In the genomic region with DNA sequence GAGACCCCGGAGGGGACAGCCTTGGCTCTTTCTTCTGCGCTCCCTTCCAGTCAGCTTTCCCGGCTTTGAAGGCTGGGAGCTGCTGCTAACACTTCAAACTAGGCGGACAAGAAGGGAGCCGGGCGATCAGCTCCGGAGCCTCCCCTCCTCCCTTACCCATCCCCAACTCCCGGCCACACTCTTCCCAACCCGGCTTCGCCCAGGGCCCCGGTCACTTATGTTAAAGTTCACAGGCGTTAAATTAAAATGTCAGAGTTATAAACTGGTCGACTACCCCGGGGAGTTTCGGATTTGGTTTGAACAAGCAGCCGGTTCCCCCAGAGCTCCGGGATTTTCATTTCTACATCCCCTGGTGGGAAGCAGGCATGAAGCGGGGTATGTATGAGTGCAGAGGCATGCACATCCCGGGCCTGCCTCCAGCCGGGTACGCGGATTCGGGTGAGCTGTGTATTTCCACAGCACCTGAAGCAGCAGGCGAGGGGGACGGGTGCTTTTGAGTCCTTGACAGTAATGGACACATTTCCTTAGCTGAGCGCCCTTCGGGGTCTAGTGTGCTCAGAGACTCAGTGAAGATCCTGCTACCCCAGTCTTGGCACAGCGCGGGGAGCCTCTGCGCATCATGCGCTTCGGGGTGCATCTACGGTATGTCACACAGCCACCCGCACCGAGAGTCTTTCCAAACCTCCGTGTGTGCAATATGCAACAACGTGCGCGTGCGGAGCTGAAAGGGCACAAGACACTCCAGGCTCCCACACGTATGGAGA, we compare ENCODE assay signal across 9 cellular contexts. TPM values are rescaled to one million over a fixed set of nuclear protein-coding genes. Genes with fewer than 3 reads are reported as not detected.
DNase-seq lines count a peak whose midpoint lies in the region; ATAC-seq and TF ChIP-seq lines count a peak whose summit lies in the region.
"Had no signal": no experiment of that assay in that cellular context is flagged by ENCODE, and none has a peak within 500 bp of the region (broad histone marks: within the 10 kb centered on the region; RNA-seq: fewer than 3 reads in every experiment).

No MANE protein-coding gene starts in this region.

- intact Hi-C loops in MCF 10A (cut with micrococcal nuclease), result no loop called here

- H3K27ac Mint-ChIP-seq in MCF 10A (ENCODE audit: low read depth, unreplicated experiment), result no peak overlapping the region

- DNase-seq in NB4 (ENCODE audit: low read depth) (peak; percentile 48), MCF 10A (ENCODE audit: unreplicated experiment) (peak; percentile 18), inferior parietal cortex (ENCODE audit: extremely low spot score) (peak; percentile 74), EL (no peak), UCSD-AML1 (lab: John Stamatoyannopoulos, UW; ENCODE audit: unreplicated experiment) (no peak)

- POLR2A ChIA-PET in MCF 10A (lab: Yijun Ruan, JAX), result interaction anchor here (0.8 to 0.9 kb wide), 3 partner anchors 11 to 153 kb away, joined by 3 to 5 read pairs (median 3); no protein-coding TSS in a partner anchor

- CTCF ChIA-PET in MCF 10A (lab: Yijun Ruan, JAX), result interaction anchor here (0.6 to 1.5 kb wide), 12 partner anchors 10 to 1319 kb away, joined by 3 to 5 read pairs (median 3); no protein-coding TSS in a partner anchor

- peaks cover 16 to 18% (median 16%) of the 10 kb centered on the region in 3 donors for H3K4me1 ChIP-seq in skeletal muscle tissue (ENCODE audit: control insufficient read depth in 3 of 3, insufficient read depth in 3 of 3, low read length in 3 of 3)

- peak overlapping the region in 1 of 3 donors; percentile 33 for H3K9ac ChIP-seq in skeletal muscle tissue (ENCODE audit: low read depth in 1 of 3, low read length in 3 of 3)

- no peaks in the 10 kb centered on the region for H3K36me3 Mint-ChIP-seq in MCF 10A (ENCODE audit: insufficient read depth, unreplicated experiment)

- H3K27me3 ChIP-seq in skeletal muscle tissue (ENCODE audit: control insufficient read depth in 3 of 3, insufficient read depth in 3 of 3, low read length in 3 of 3), result peaks cover 19 to 50% (median 38%) of the 10 kb centered on the region in 3 donors

- no peaks in the 10 kb centered on the region for H3K9me3 Mint-ChIP-seq in MCF 10A (ENCODE audit: unreplicated experiment)

- H3K4me1 Mint-ChIP-seq in MCF 10A (ENCODE audit: insufficient read depth, unreplicated experiment), result peaks cover 6% of the 10 kb centered on the region

- ATAC-seq in GM21423 (IDR thresholded peaks at IDR 0.05; ENCODE audit: unreplicated experiment) (no peak), GM18511 (IDR thresholded peaks at IDR 0.05; ENCODE audit: unreplicated experiment) (no peak)

- BruUV-seq in MCF 10A (replicated peaks; lab: Mats Ljungman, UMichigan), result no TSS peak

- H3K27ac ChIP-seq in skeletal muscle tissue (ENCODE audit: low read depth, low read length), result no peak overlapping the region

- peak overlapping the region; percentile 79 for H3K4me3 Mint-ChIP-seq in MCF 10A (ENCODE audit: unreplicated experiment)

- H3K9me3 ChIP-seq in skeletal muscle tissue (ENCODE audit: control insufficient read depth in 3 of 3, low read length in 3 of 3), result no peaks in the 10 kb centered on the region

- H3K27me3 Mint-ChIP-seq in MCF 10A (ENCODE audit: insufficient read depth, unreplicated experiment), result peaks cover 51% of the 10 kb centered on the region

- no peak for TF ChIP-seq CTCF in NB4 (IDR thresholded peaks at IDR 0.05; ENCODE audit: low read depth, low read length)
- TF ChIP-seq CTCF in MCF 10A (IDR thresholded peaks at IDR 0.05; ENCODE audit: unreplicated experiment), result no peak

- H3K4me3 ChIP-seq in NB4 (ENCODE audit: low read depth, low read length) (peak overlapping the region; percentile 70), skeletal muscle tissue (ENCODE audit: low read length in 3 of 3) (peak overlapping the region; percentile 35 to 63 (median 54))
- H3K4me3 ChIP-seq: K562 had no signal

- H3K36me3 ChIP-seq in skeletal muscle tissue (ENCODE audit: control insufficient read depth in 3 of 3, insufficient read depth in 3 of 3, low read length in 3 of 3), result no peaks in the 10 kb centered on the region

- no peak for TF ChIP-seq POLR2A in NB4 (IDR thresholded peaks at IDR 0.05; ENCODE audit: extremely low read depth, insufficient read length)

RNA-seq across cellular contexts. Expression of gene UNC5C, which starts 0.9 kb away (rescaled TPM):
- total RNA-seq in MCF 10A (2022) (not detected in 2 replicates), skeletal muscle tissue (1.0 TPM)

Comparison
In these comparisons a context has a peak if more than half of its experiments do, and no peak if none do; other contexts are left out.
1. DNase-seq: peak in NB4 (single experiment), MCF 10A (single experiment) and inferior parietal cortex (single experiment); none in EL (single experiment) and UCSD-AML1 (single experiment).